ENCODE assay signal across 8 cellular contexts in the genomic region with DNA sequence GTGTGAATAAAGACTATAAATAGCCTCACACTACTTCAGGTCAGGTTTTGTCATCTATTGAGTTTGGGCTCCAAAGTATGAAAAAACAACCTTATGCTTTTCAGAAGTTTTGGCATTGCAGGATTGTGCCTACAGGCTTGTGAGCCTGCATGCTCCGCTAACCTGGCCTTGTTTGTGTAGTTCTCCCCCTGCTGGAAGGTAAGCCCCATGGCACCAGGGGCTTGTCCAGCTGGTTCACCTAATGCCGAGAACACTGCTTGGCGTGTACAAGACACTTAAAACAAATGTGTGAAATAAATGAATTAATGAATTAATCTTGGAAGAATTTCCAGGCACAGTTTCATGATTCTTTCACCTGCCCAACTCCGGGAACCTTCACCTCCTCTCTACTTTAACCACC. TPM values are rescaled to one million over a fixed set of nuclear protein-coding genes. Genes with fewer than 3 reads are reported as not detected.
DNase-seq lines count a peak whose midpoint lies in the region; ATAC-seq and TF ChIP-seq lines count a peak whose summit lies in the region.

No MANE protein-coding gene starts in this region.

- in situ Hi-C loops in Panc1 (cut with HindIII; ENCODE audit: low pct_unique_long_range_greater_than_20kb, low sequenced_read_pairs) = no loop called here

- H3K9ac ChIP-seq in fibroblast of lung (ENCODE audit: insufficient read depth, low read length) = no peak overlapping the region

- H3K4me2 ChIP-seq in fibroblast of lung (ENCODE audit: extremely low read depth, insufficient read depth, low read length) = no peak overlapping the region

- DNase-seq in DMS114 treated with DMSO at 0.1 percent for 48 hours (lab: John Stamatoyannopoulos, UW; ENCODE audit: unreplicated experiment) (peak; percentile 43), Panc1 (ENCODE audit: low read depth, low spot score) (no peak), fibroblast of lung (ENCODE audit: low read depth in 2 of 2) (peak; percentile 64 to 66), ovary (peak; percentile 51 to 72 (median 64)), putamen (ENCODE audit: low spot score) (no peak)
- peak; percentile 63 for DNase-seq in Jurkat, Clone E6-1 (ENCODE audit: low read depth, low spot score)
- DNase-seq in activated T-cell treated with anti-CD3 and anti-CD28 coated beads, Interleukin-2, amount 50 U/mL, for 4 hours = peak; percentile 58

- H3K27ac ChIP-seq in Panc1 (ENCODE audit: low read length) (no peak overlapping the region), fibroblast of lung (ENCODE audit: insufficient read depth, low read length) (no peak overlapping the region), ovary (no peak overlapping the region)

- ATAC-seq in GM21526 (IDR thresholded peaks at IDR 0.05; ENCODE audit: low FRiP score, unreplicated experiment) = peak; percentile 73
- peak; percentile 82 for ATAC-seq in Panc1
- ATAC-seq in activated T-cell treated with anti-CD3 and anti-CD28 coated beads, Interleukin-2, amount 50 U/mL, for 4 hours = peak; percentile 61 to 66

- no peaks in the 10 kb centered on the region for H3K9me3 Mint-ChIP-seq in activated T-cell treated with anti-CD3 and anti-CD28 coated beads, Interleukin-2, amount 50 U/mL, for 4 hours

- no TSS peak for BruUV-seq in Panc1 (replicated peaks; lab: Mats Ljungman, UMichigan)

- 2 to 6% (median 4%) methylated on average over 4 of the region's 4 CpGs for WGBS in ovary, 3 donors

- no peaks in the 10 kb centered on the region for H3K27me3 Mint-ChIP-seq in activated T-cell treated with anti-CD3 and anti-CD28 coated beads, Interleukin-2, amount 50 U/mL, for 4 hours (ENCODE audit: low read depth)

- H3K4me3 Mint-ChIP-seq in activated T-cell treated with anti-CD3 and anti-CD28 coated beads, Interleukin-2, amount 50 U/mL, for 4 hours = no peak overlapping the region

- POLR2A ChIA-PET in Panc1 (lab: Charles Lee) = interaction anchor here (0.7 kb wide), 1 partner anchor 12 kb away, joined by 3 read pairs; no protein-coding TSS in a partner anchor

- H3K79me2 ChIP-seq in fibroblast of lung (ENCODE audit: control insufficient read depth, insufficient read depth, low read length) = peaks cover 8% of the 10 kb centered on the region

- H3K9me3 ChIP-seq in Panc1 (ENCODE audit: control insufficient read depth, insufficient read depth, low read depth, low read length) (no peaks in the 10 kb centered on the region), fibroblast of lung (ENCODE audit: control insufficient read depth, insufficient read depth, low read depth, low read length) (no peaks in the 10 kb centered on the region), ovary (no peaks in the 10 kb centered on the region)

- H3K36me3 ChIP-seq in Panc1 (ENCODE audit: control insufficient read depth, insufficient read depth, low read length) (no peaks in the 10 kb centered on the region; the same call in 1 of the 2 replicates), fibroblast of lung (ENCODE audit: control insufficient read depth, insufficient read depth, low read length) (peaks cover 9% of the 10 kb centered on the region), ovary (no peaks in the 10 kb centered on the region)

- H2AFZ ChIP-seq in fibroblast of lung (ENCODE audit: low read length) = no peak overlapping the region

- CTCF ChIA-PET in Panc1 (lab: Charles Lee) = interaction anchor here (0.7 kb wide), 3 partner anchors 13 to 323 kb away, joined by 3 to 4 read pairs (median 3); a partner anchor contains a TSS

- H3K4me3 ChIP-seq in Jurkat, Clone E6-1 (ENCODE audit: low read length) = no peak overlapping the region
- H3K4me3 ChIP-seq in Panc1 (ENCODE audit: low read depth in 2 of 2, low read length in 2 of 2) (no peak overlapping the region), fibroblast of lung (replicated peaks in 1 of 4; ENCODE audit: control extremely low read depth in 1 of 4, insufficient read depth in 1 of 4, low read depth in 3 of 4, low read length in 4 of 4) (no peak overlapping the region), ovary (no peak overlapping the region)

- H4K20me1 ChIP-seq in fibroblast of lung (ENCODE audit: control insufficient read depth, extremely low read depth, insufficient read depth, low read length) = no peaks in the 10 kb centered on the region

- TF ChIP-seq EP300 in ovary (IDR thresholded peaks at IDR 0.05) = no peak

- TF ChIP-seq CTCF in Panc1 (IDR thresholded peaks at IDR 0.05) (peak; percentile 88), fibroblast of lung (conservative IDR thresholded peaks at IDR 0.05 in 1 of 2, IDR thresholded peaks at IDR 0.05 in 1 of 2; ENCODE audit: low read depth in 1 of 2, low read length in 2 of 2) (peak; percentile 58 to 81), ovary (IDR thresholded peaks at IDR 0.05) (peak; percentile 59 to 67 (median 65))

- peaks cover 11% of the 10 kb centered on the region for H3K4me1 ChIP-seq in Panc1 (ENCODE audit: control insufficient read depth, insufficient read depth, low read length)
- H3K4me1 ChIP-seq in fibroblast of lung (ENCODE audit: control insufficient read depth, extremely low read depth, insufficient read depth, low read length) = no peaks in the 10 kb centered on the region
- no peaks in the 10 kb centered on the region for H3K4me1 ChIP-seq in ovary (ENCODE audit: insufficient read depth)

- no peak for TF ChIP-seq POLR2A in ovary (IDR thresholded peaks at IDR 0.05)

- H3K27me3 ChIP-seq in Panc1 (ENCODE audit: control insufficient read depth, insufficient read depth, low read length) = no peaks in the 10 kb centered on the region
- H3K27me3 ChIP-seq in fibroblast of lung (ENCODE audit: control insufficient read depth, insufficient read depth, low read length) = no peaks in the 10 kb centered on the region
- H3K27me3 ChIP-seq in ovary = no peaks in the 10 kb centered on the region

- H3K36me3 Mint-ChIP-seq in activated T-cell treated with anti-CD3 and anti-CD28 coated beads, Interleukin-2, amount 50 U/mL, for 4 hours (ENCODE audit: insufficient read depth) = no peaks in the 10 kb centered on the region

- peaks cover 20% of the 10 kb centered on the region for H3K4me1 Mint-ChIP-seq in activated T-cell treated with anti-CD3 and anti-CD28 coated beads, Interleukin-2, amount 50 U/mL, for 4 hours (ENCODE audit: low read depth)

- intact Hi-C loops in Panc1 (cut with micrococcal nuclease; ENCODE audit: unreplicated experiment) = loop anchor here (2.0 kb wide), 1 partner anchor 119 kb away; no protein-coding TSS in a partner anchor
- intact Hi-C loops in ovary (cut with DNase I) = loop anchor here in 3 of 4 donors (5.0 to 10.0 kb wide), 2 partner anchors 119 to 121 kb away; no protein-coding TSS in a partner anchor

RNA-seq across cellular contexts. Expression of a gene that starts 1.8 kb away (rescaled TPM):
- polyA plus RNA-seq in Jurkat, Clone E6-1 (2012; ENCODE audit: insufficient read depth, insufficient read length) = 193 TPM
- total RNA-seq in Panc1 (2021; ENCODE audit: unreplicated experiment) (216 TPM), fibroblast of lung (41.6 and 46.0 TPM in 2 replicates), ovary (100 to 1,000 TPM in 1 of 7 donors, 10 to 100 TPM in 6; 46.0 to 127 (median 89.5) TPM)
- 315 TPM for polyA plus RNA-seq in Panc1 (2012; ENCODE audit: insufficient read length)
- total RNA-seq in activated T-cell treated with anti-CD3 and anti-CD28 coated beads, Interleukin-2, amount 50 U/mL, for 4 hours = 100 to 1,000 TPM; 188 to 205 (median 188) TPM
- polyA plus RNA-seq in fibroblast of lung (62.3 and 103 TPM in 2 replicates), ovary (10 to 100 TPM; 48.5 to 85.1 TPM)
- 76.2 and 134 TPM in 2 replicates for polyA plus RNA-seq in fibroblast of lung (2012)
- polyA minus RNA-seq in fibroblast of lung (ENCODE audit: low replicate concordance) = 113 and 158 TPM in 2 replicates

RNA-seq across cellular contexts. Expression of a gene that starts 13.3 kb away (rescaled TPM):
- polyA plus RNA-seq in Jurkat, Clone E6-1 (2012; ENCODE audit: insufficient read depth, insufficient read length) = 1.00 TPM
- total RNA-seq in Panc1 (2021; ENCODE audit: unreplicated experiment) = 1.1 TPM
- 1.5 TPM for polyA plus RNA-seq in Panc1 (2012; ENCODE audit: insufficient read length)
- total RNA-seq in activated T-cell treated with anti-CD3 and anti-CD28 coated beads, Interleukin-2, amount 50 U/mL, for 4 hours = 1 to 10 TPM in 2 of 3 donors, under 1 TPM in 1; 0.43 to 1.5 (median 1.0) TPM
- total RNA-seq in fibroblast of lung = 0.77 and 1.3 TPM in 2 replicates
- 0.15 TPM in 2 replicates for polyA plus RNA-seq in fibroblast of lung
- 0.34 and 0.47 TPM in 2 replicates for polyA plus RNA-seq in fibroblast of lung (2012)
- polyA minus RNA-seq in fibroblast of lung (ENCODE audit: low replicate concordance) = not detected in 2 replicates
- 10 to 100 TPM in 1 of 7 donors, 1 to 10 TPM in 6; 1.8 to 25.2 (median 2.6) TPM for total RNA-seq in ovary
- polyA plus RNA-seq in ovary = 1 to 10 TPM; 2.1 to 2.8 TPM

RNA-seq across cellular contexts. Expression of a gene that starts 13.5 kb away (rescaled TPM):
- polyA plus RNA-seq in Jurkat, Clone E6-1 (2012; ENCODE audit: insufficient read depth, insufficient read length) = 158 TPM
- 111 TPM for total RNA-seq in Panc1 (2021; ENCODE audit: unreplicated experiment)
- 81.2 TPM for polyA plus RNA-seq in Panc1 (2012; ENCODE audit: insufficient read length)
- total RNA-seq in activated T-cell treated with anti-CD3 and anti-CD28 coated beads, Interleukin-2, amount 50 U/mL, for 4 hours = 100 to 1,000 TPM in 2 of 3 donors, 10 to 100 TPM in 1; 93.9 to 125 (median 109) TPM
- 7.7 and 9.6 TPM in 2 replicates for total RNA-seq in fibroblast of lung
- polyA plus RNA-seq in fibroblast of lung = 23.5 and 53.3 TPM in 2 replicates
- 20.4 and 45.4 TPM in 2 replicates for polyA plus RNA-seq in fibroblast of lung (2012)
- 11.2 and 22.9 TPM in 2 replicates for polyA minus RNA-seq in fibroblast of lung (ENCODE audit: low replicate concordance)
- 10 to 100 TPM; 21.8 to 72.4 (median 57.0) TPM for total RNA-seq in ovary
- 10 to 100 TPM; 12.7 to 65.1 TPM for polyA plus RNA-seq in ovary

Comparison
In these comparisons a context has a peak if more than half of its experiments do, and no peak if none do; other contexts are left out.
1. DNase-seq: peak in DMS114 treated with DMSO at 0.1 percent for 48 hours (single experiment), Jurkat, Clone E6-1 (single experiment), activated T-cell treated with anti-CD3 and anti-CD28 coated beads, Interleukin-2, amount 50 U/mL, for 4 hours (single experiment), fibroblast of lung (2 of 2) and ovary (5 of 5); none in Panc1 (single experiment) and putamen (single experiment).
2. Peak in every context shown above with its lines, with median percentiles within 50 percentile points of each other: ATAC-seq and CTCF ChIP-seq.